8 cellular contexts compared by ENCODE assay signal in the genomic region with DNA sequence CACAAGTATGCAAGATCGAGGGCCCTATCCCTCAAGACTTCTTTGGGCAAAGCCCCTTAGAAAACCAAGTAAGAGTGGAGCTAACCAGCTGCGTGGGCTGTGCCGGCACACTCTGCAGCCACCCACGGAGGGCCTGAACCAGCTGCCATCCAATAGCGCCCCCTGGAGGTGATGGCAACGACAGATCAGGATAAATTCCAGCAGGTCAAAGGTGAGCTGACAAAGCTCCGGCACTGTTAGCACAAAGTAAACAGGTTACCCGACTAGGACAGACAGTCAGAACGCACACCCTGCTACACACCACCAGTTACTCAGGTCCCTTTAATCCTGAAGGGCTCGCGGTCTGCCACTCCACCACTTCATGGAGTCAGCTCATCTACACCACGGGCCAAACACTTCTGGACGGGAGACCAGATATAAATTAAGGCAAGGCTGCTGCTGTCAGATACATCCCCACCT. TPM values are rescaled to one million over a fixed set of nuclear protein-coding genes. Genes with fewer than 3 reads are reported as not detected.
DNase-seq lines count a peak whose midpoint lies in the region; ATAC-seq, FAIRE-seq and TF ChIP-seq lines count a peak whose summit lies in the region.

No MANE protein-coding gene starts in this region.

- H3K36me3 ChIP-seq in A673 (ENCODE audit: insufficient read depth, low read length, poor library complexity, severe bottlenecking): peaks cover 55% of the 10 kb centered on the region
- peaks cover 30% of the 10 kb centered on the region for H3K36me3 ChIP-seq in OCI-LY3 (replicated peaks; ENCODE audit: low read depth, low read length)
- H3K36me3 ChIP-seq in trophoblast cell (ENCODE audit: control insufficient read depth in 1 of 2, insufficient read depth in 2 of 2, low read length in 2 of 2): peaks cover 29 to 40% of the 10 kb centered on the region in 2 experiments

- H4K8ac ChIP-seq in trophoblast cell (ENCODE audit: low read depth, low read length): no peak overlapping the region

- H3K4me2 ChIP-seq in OCI-LY3 (ENCODE audit: low read length): no peak overlapping the region
- no peak overlapping the region for H3K4me2 ChIP-seq in trophoblast cell (ENCODE audit: low read length)

- H3K4me3 ChIP-seq in A673 (ENCODE audit: low read depth, low read length, poor library complexity, severe bottlenecking) (no peak overlapping the region), OCI-LY3 (ENCODE audit: low read length) (no peak overlapping the region), fibroblast of villous mesenchyme (ENCODE audit: low read depth, low read length) (no peak overlapping the region), trophoblast cell (ENCODE audit: low read depth, low read length) (no peak overlapping the region)

- H3K14ac ChIP-seq in trophoblast cell (ENCODE audit: low read length): no peak overlapping the region

- H4K20me1 ChIP-seq in OCI-LY3 (ENCODE audit: insufficient read depth, low read length): peaks cover 18% of the 10 kb centered on the region; the same call in 1 of the 2 replicates

- H3K4me1 ChIP-seq in A673 (ENCODE audit: insufficient read depth, low read length, poor library complexity, severe bottlenecking) (peaks cover 6% of the 10 kb centered on the region), OCI-LY3 (ENCODE audit: low read length) (peaks cover 40% of the 10 kb centered on the region), trophoblast cell (ENCODE audit: control insufficient read depth in 1 of 2, insufficient read depth in 2 of 2, low read length in 2 of 2) (peaks cover 6 to 9% of the 10 kb centered on the region in 2 experiments)

- H3K9me3 Mint-ChIP-seq in activated T-cell treated with anti-CD3 and anti-CD28 coated beads, Interleukin-2, amount 50 U/mL, for 4 hours: no peaks in the 10 kb centered on the region

- no peak overlapping the region for H3K23ac ChIP-seq in trophoblast cell (ENCODE audit: low read length)

- no peak overlapping the region for H3K4me3 Mint-ChIP-seq in activated T-cell treated with anti-CD3 and anti-CD28 coated beads, Interleukin-2, amount 50 U/mL, for 4 hours

- no CpG with 5 or more reads among the region's 13 CpGs for WGBS in trophoblast cell (ENCODE audit: extremely low coverage, insufficient coverage, insufficient read length)

- CTCF ChIA-PET in A673 (lab: Charles Lee): interaction anchor here (0.5 to 1.6 kb wide), 10 partner anchors 13 to 302 kb away, joined by 3 to 16 read pairs (median 4); partner anchors contain the start of gene LRP1

- no peak overlapping the region for H2AK5ac ChIP-seq in trophoblast cell (ENCODE audit: low read length)

- H2AFZ ChIP-seq in OCI-LY3 (ENCODE audit: low read depth, low read length) (no peak overlapping the region), trophoblast cell (ENCODE audit: insufficient read depth, low read length, poor library complexity) (no peak overlapping the region)

- POLR2A ChIA-PET in A673 (lab: Charles Lee; ENCODE audit: low non-redundant PET): no interaction called here

- no peaks in the 10 kb centered on the region for H3K27me3 Mint-ChIP-seq in activated T-cell treated with anti-CD3 and anti-CD28 coated beads, Interleukin-2, amount 50 U/mL, for 4 hours (ENCODE audit: low read depth)

- intact Hi-C loops in A673 (cut with micrococcal nuclease; ENCODE audit: unreplicated experiment): no loop called here

- H3K36me3 Mint-ChIP-seq in activated T-cell treated with anti-CD3 and anti-CD28 coated beads, Interleukin-2, amount 50 U/mL, for 4 hours (ENCODE audit: insufficient read depth): peaks cover 48% of the 10 kb centered on the region

- DNase-seq in A673 (ENCODE audit: low spot score) (peak; percentile 72), GM12891 (ENCODE audit: insufficient read length, low spot score) (peak; percentile 56), fibroblast of villous mesenchyme (ENCODE audit: low read depth) (peak; percentile 78), trophoblast cell (peak; percentile 50 to 84), urothelium cell line (ENCODE audit: low spot score) (peak; percentile 76)
- DNase-seq in activated T-cell treated with anti-CD3 and anti-CD28 coated beads, Interleukin-2, amount 50 U/mL, for 4 hours: peak; percentile 78

- no peak overlapping the region for H2BK5ac ChIP-seq in trophoblast cell (ENCODE audit: low read depth, low read length, poor library complexity)

- peaks cover 65% of the 10 kb centered on the region for H3K4me1 Mint-ChIP-seq in activated T-cell treated with anti-CD3 and anti-CD28 coated beads, Interleukin-2, amount 50 U/mL, for 4 hours (ENCODE audit: low read depth)

- H3K9me3 ChIP-seq in A673 (ENCODE audit: low read depth, low read length, poor library complexity, severe bottlenecking) (no peaks in the 10 kb centered on the region), OCI-LY3 (ENCODE audit: insufficient read depth, low read length) (no peaks in the 10 kb centered on the region), trophoblast cell (ENCODE audit: insufficient read depth, low read depth, low read length) (no peaks in the 10 kb centered on the region)

- H4K12ac ChIP-seq in trophoblast cell (ENCODE audit: low read depth, low read length): no peak overlapping the region

- ATAC-seq in activated T-cell treated with anti-CD3 and anti-CD28 coated beads, Interleukin-2, amount 50 U/mL, for 4 hours: peak in 1 of 2 donors; percentile 11
- ATAC-seq in GM21526 (IDR thresholded peaks at IDR 0.05; ENCODE audit: low FRiP score, unreplicated experiment): no peak

- no peak overlapping the region for H3K9ac ChIP-seq in OCI-LY3 (ENCODE audit: low read length)
- H3K9ac ChIP-seq in trophoblast cell (ENCODE audit: low read length): no peak overlapping the region

- no TSS peak for BruUV-seq in A673 (replicated peaks; lab: Mats Ljungman, UMichigan)

- FAIRE-seq in GM12891 (lab: Jason Lieb, UNC) (peak; percentile 84), urothelium cell line (lab: Jason Lieb, UNC) (no peak)

- peaks cover 5% of the 10 kb centered on the region for H3K79me1 ChIP-seq in trophoblast cell (ENCODE audit: low read length)

- H3K4ac ChIP-seq in trophoblast cell (ENCODE audit: low read depth, low read length): no peak overlapping the region

- no peak overlapping the region for H2BK120ac ChIP-seq in trophoblast cell (ENCODE audit: insufficient read depth, low read length, poor library complexity)

- H3K79me2 ChIP-seq in OCI-LY3 (ENCODE audit: low read length) (peaks cover 69% of the 10 kb centered on the region), trophoblast cell (ENCODE audit: control insufficient read depth, insufficient read depth, low read length, poor library complexity) (peaks cover 6% of the 10 kb centered on the region)

- H3K27me3 ChIP-seq in A673 (replicated peaks; ENCODE audit: insufficient read depth, low read depth, low read length, poor library complexity) (no peaks in the 10 kb centered on the region), OCI-LY3 (ENCODE audit: low read depth, low read length) (no peaks in the 10 kb centered on the region), trophoblast cell (ENCODE audit: insufficient read depth, low read length) (no peaks in the 10 kb centered on the region)

- peak; percentile 88 for TF ChIP-seq CTCF in A673 (conservative IDR thresholded peaks at IDR 0.05; ENCODE audit: low read depth, low read length)
- peak; percentile 90 for TF ChIP-seq CTCF in OCI-LY3 (IDR thresholded peaks at IDR 0.05; ENCODE audit: low read depth, low read length)
- TF ChIP-seq CTCF in fibroblast of villous mesenchyme (IDR thresholded peaks at IDR 0.05; ENCODE audit: insufficient read depth, low read depth, low read length): peak; percentile 90

- H2BK12ac ChIP-seq in trophoblast cell (ENCODE audit: low read length): no peak overlapping the region

- no peak for TF ChIP-seq POLR2A in GM12891 (IDR thresholded peaks at IDR 0.05; ENCODE audit: low read depth, low read length)

- H4K91ac ChIP-seq in trophoblast cell (ENCODE audit: low read depth, low read length): no peak overlapping the region

- no peak overlapping the region for H3K18ac ChIP-seq in trophoblast cell (ENCODE audit: low read length)

- H3K27ac ChIP-seq in A673 (ENCODE audit: low read depth, low read length, poor library complexity, severe bottlenecking) (no peak overlapping the region), OCI-LY3 (ENCODE audit: low read length) (no peak overlapping the region), trophoblast cell (ENCODE audit: low read depth, low read length) (no peak overlapping the region)

TF ChIP-seq in GM12891, 5 proteins besides CTCF, POLR2A, EP300 and RAD21:
- TF ChIP-seq PAX5 (IDR thresholded peaks at IDR 0.05; ENCODE audit: insufficient read depth, low read length, severe bottlenecking) (no peak), TAF1 (IDR thresholded peaks at IDR 0.05; ENCODE audit: low read depth, low read length) (no peak), POU2F2 (IDR thresholded peaks at IDR 0.05; ENCODE audit: low read depth, low read length) (no peak), POLR2AphosphoS5 (IDR thresholded peaks at IDR 0.05; ENCODE audit: low read depth, low read length) (no peak), SPI1 (IDR thresholded peaks at IDR 0.05; ENCODE audit: low read depth, low read length) (no peak)

RNA-seq across cellular contexts. Expression of gene ZBTB39, which starts 4.9 kb away (rescaled TPM):
- total RNA-seq in A673 (2021) (17.4 and 18.2 TPM in 2 replicates), fibroblast of villous mesenchyme (4.8 and 6.9 TPM in 2 replicates)
- polyA plus RNA-seq in GM12891 (2012; ENCODE audit: low read depth, missing spikeins): 2.0 TPM
- 10 to 100 TPM in 1 of 3 donors, 1 to 10 TPM in 2; 9.5 to 10.6 (median 9.7) TPM for total RNA-seq in activated T-cell treated with anti-CD3 and anti-CD28 coated beads, Interleukin-2, amount 50 U/mL, for 4 hours
- polyA plus RNA-seq in trophoblast cell (2013): 6.9 and 7.1 TPM in 2 replicates

RNA-seq across cellular contexts. Expression of gene TAC3, which starts 14.9 kb away (rescaled TPM):
- 0.79 TPM in 1 of 2 replicates, not detected in the other for total RNA-seq in A673 (2021)
- 0.27 TPM for polyA plus RNA-seq in GM12891 (2012; ENCODE audit: low read depth, missing spikeins)
- under 1 TPM in 1 of 3 donors, not detected in 2; 0.43 TPM for total RNA-seq in activated T-cell treated with anti-CD3 and anti-CD28 coated beads, Interleukin-2, amount 50 U/mL, for 4 hours
- 0.43 TPM in 1 of 2 replicates, not detected in the other for total RNA-seq in fibroblast of villous mesenchyme
- 34.7 and 36.7 TPM in 2 replicates for polyA plus RNA-seq in trophoblast cell (2013)

RNA-seq across cellular contexts. Expression of gene RDH16, which starts 44.1 kb away (rescaled TPM):
- 0.24 and 0.42 TPM in 2 replicates for total RNA-seq in A673 (2021)
- 0.04 TPM for polyA plus RNA-seq in GM12891 (2012; ENCODE audit: low read depth, missing spikeins)
- under 1 TPM; 0.05 to 0.20 (median 0.16) TPM for total RNA-seq in activated T-cell treated with anti-CD3 and anti-CD28 coated beads, Interleukin-2, amount 50 U/mL, for 4 hours
- total RNA-seq in fibroblast of villous mesenchyme: under 0.01 TPM in 2 replicates
- polyA plus RNA-seq in trophoblast cell (2013): 0.12 and 0.17 TPM in 2 replicates

RNA-seq across cellular contexts. Expression of gene MYO1A, which starts 48.5 kb away (rescaled TPM):
- 1.1 and 1.2 TPM in 2 replicates for total RNA-seq in A673 (2021)
- 0.21 TPM for polyA plus RNA-seq in GM12891 (2012; ENCODE audit: low read depth, missing spikeins)
- 1 to 10 TPM in 1 of 3 donors, under 1 TPM in 2; 0.38 to 1.0 (median 0.71) TPM for total RNA-seq in activated T-cell treated with anti-CD3 and anti-CD28 coated beads, Interleukin-2, amount 50 U/mL, for 4 hours
- under 0.01 TPM in 1 of 2 replicates, not detected in the other for total RNA-seq in fibroblast of villous mesenchyme
- 0.04 TPM in 1 of 2 replicates, not detected in the other for polyA plus RNA-seq in trophoblast cell (2013)
